8 cellular contexts compared by ENCODE assay signal in genomic region chr2:191846787-191847620, GRCh38. TPM values are rescaled to one million over a fixed set of nuclear protein-coding genes. Genes with fewer than 3 reads are reported as not detected.
DNase-seq lines count a peak whose midpoint lies in the region; ATAC-seq and TF ChIP-seq lines count a peak whose summit lies in the region.

A gene with protein sequence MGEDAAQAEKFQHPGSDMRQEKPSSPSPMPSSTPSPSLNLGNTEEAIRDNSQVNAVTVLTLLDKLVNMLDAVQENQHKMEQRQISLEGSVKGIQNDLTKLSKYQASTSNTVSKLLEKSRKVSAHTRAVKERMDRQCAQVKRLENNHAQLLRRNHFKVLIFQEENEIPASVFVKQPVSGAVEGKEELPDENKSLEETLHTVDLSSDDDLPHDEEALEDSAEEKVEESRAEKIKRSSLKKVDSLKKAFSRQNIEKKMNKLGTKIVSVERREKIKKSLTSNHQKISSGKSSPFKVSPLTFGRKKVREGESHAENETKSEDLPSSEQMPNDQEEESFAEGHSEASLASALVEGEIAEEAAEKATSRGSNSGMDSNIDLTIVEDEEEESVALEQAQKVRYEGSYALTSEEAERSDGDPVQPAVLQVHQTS (minus strand): TSS chr2:191847088. CDS start chr2:191846925, 163 bp downstream.

- peaks cover 26% of the 10 kb centered on the region for H3K4me1 Mint-ChIP-seq in CD14-positive monocyte
- H3K4me1 Mint-ChIP-seq in stimulated activated memory B cell treated with anti-CD40 and anti-IgM and Interleukin-4, amounts not matched to agents 10 μg/mL and 1 μg/mL and 100 μg/mL, for 72 hours: peaks cover 12% of the 10 kb centered on the region

- 67% methylated on average over 16 of the region's 16 CpGs for WGBS in hepatocyte (ENCODE audit: low lambda C conversion rate, missing lambda C conversion rate)

- no peaks in the 10 kb centered on the region for H3K36me3 ChIP-seq in ascending aorta
- no peaks in the 10 kb centered on the region for H3K36me3 ChIP-seq in hepatocyte (replicated peaks; ENCODE audit: insufficient read depth, low read depth)
- H3K36me3 ChIP-seq in effector memory CD4-positive, alpha-beta T cell (ENCODE audit: control insufficient read depth, insufficient read depth, low read length): no peaks in the 10 kb centered on the region

- H3K27me3 ChIP-seq in ascending aorta (no peaks in the 10 kb centered on the region), hepatocyte (no peaks in the 10 kb centered on the region)
- H3K27me3 ChIP-seq in effector memory CD4-positive, alpha-beta T cell (replicated peaks; ENCODE audit: control insufficient read depth, insufficient read depth, low read length, poor library complexity, severe bottlenecking): peaks cover 4% of the 10 kb centered on the region

- peak within 1 kb of the TSS; percentile 37 for H3K4me2 ChIP-seq in hepatocyte

- TF ChIP-seq CTCF in CD14-positive monocyte (IDR thresholded peaks at IDR 0.05) (no peak), ascending aorta (IDR thresholded peaks at IDR 0.05) (no peak), hepatocyte (IDR thresholded peaks at IDR 0.05; ENCODE audit: poor library complexity) (no peak), GM13976 (IDR thresholded peaks at IDR 0.05; ENCODE audit: borderline replicate concordance, control extremely low read depth, extremely low read depth, insufficient read depth, missing control alignments) (no peak)

- no peak for DNase-seq in CD14-positive monocyte (ENCODE audit: low spot score)
- DNase-seq in ascending aorta (ENCODE audit: low spot score in 2 of 2): peak in 1 of 2 donors; percentile 70
- DNase-seq in hepatocyte (ENCODE audit: low spot score): peak; percentile 52
- no peak for DNase-seq in effector memory CD4-positive, alpha-beta T cell
- no peak for DNase-seq in GM13976 (ENCODE audit: low spot score)

- no peak within 1 kb of the TSS for H2AFZ ChIP-seq in hepatocyte

- in situ Hi-C loops in GM13976 (cut with MboI; ENCODE audit: low sequenced_read_pairs, unreplicated experiment): no loop called here

- H3K4me1 ChIP-seq in ascending aorta (peaks cover 0 to 5% of the 10 kb centered on the region in 2 donors), hepatocyte (ENCODE audit: insufficient read depth) (peaks cover 4% of the 10 kb centered on the region)
- peaks cover 4% of the 10 kb centered on the region for H3K4me1 ChIP-seq in effector memory CD4-positive, alpha-beta T cell (ENCODE audit: control insufficient read depth, insufficient read depth, low read length, poor library complexity, severe bottlenecking)

- H3K9me2 ChIP-seq in hepatocyte (replicated peaks; ENCODE audit: insufficient read depth): no peaks in the 10 kb centered on the region

- ATAC-seq in HG02642 (IDR thresholded peaks at IDR 0.05; ENCODE audit: poor library complexity, unreplicated experiment) (peak; percentile 45), GM21737 (IDR thresholded peaks at IDR 0.05; ENCODE audit: unreplicated experiment) (no peak)
- peak; percentile 47 for ATAC-seq in stimulated activated memory B cell treated with anti-CD40 and anti-IgM and Interleukin-4, amounts not matched to agents 10 μg/mL and 1 μg/mL and 100 μg/mL, for 72 hours

- H3K9me3 Mint-ChIP-seq in CD14-positive monocyte: peaks cover 0 to 2% (median 0%) of the 10 kb centered on the region in 7 donors
- no peaks in the 10 kb centered on the region for H3K9me3 Mint-ChIP-seq in stimulated activated memory B cell treated with anti-CD40 and anti-IgM and Interleukin-4, amounts not matched to agents 10 μg/mL and 1 μg/mL and 100 μg/mL, for 72 hours

- H3K9me3 ChIP-seq in ascending aorta: no peaks in the 10 kb centered on the region
- no peaks in the 10 kb centered on the region for H3K9me3 ChIP-seq in hepatocyte (ENCODE audit: low read depth)
- no peaks in the 10 kb centered on the region for H3K9me3 ChIP-seq in effector memory CD4-positive, alpha-beta T cell (ENCODE audit: control insufficient read depth, low read length)

- H4K20me1 ChIP-seq in hepatocyte (ENCODE audit: insufficient read depth, poor library complexity, severe bottlenecking): no peaks in the 10 kb centered on the region

- peaks cover 6 to 14% (median 9%) of the 10 kb centered on the region in 3 donors for H3K27me3 Mint-ChIP-seq in CD14-positive monocyte (ENCODE audit: low read depth in 3 of 3)
- H3K27me3 Mint-ChIP-seq in stimulated activated memory B cell treated with anti-CD40 and anti-IgM and Interleukin-4, amounts not matched to agents 10 μg/mL and 1 μg/mL and 100 μg/mL, for 72 hours: peaks cover 51% of the 10 kb centered on the region

- intact Hi-C loops in CD14-positive monocyte (cut with micrococcal nuclease): no loop called here
- intact Hi-C loops in ascending aorta (cut with DNase I): loop anchor here (5.0 kb wide), 1 partner anchor 75 kb away; no protein-coding TSS in a partner anchor

- H3K79me2 ChIP-seq in hepatocyte: no peaks in the 10 kb centered on the region

- no peaks in the 10 kb centered on the region for H3K36me3 Mint-ChIP-seq in CD14-positive monocyte
- no peaks in the 10 kb centered on the region for H3K36me3 Mint-ChIP-seq in stimulated activated memory B cell treated with anti-CD40 and anti-IgM and Interleukin-4, amounts not matched to agents 10 μg/mL and 1 μg/mL and 100 μg/mL, for 72 hours

- peak within 1 kb of the TSS; percentile 31 to 51 for H3K4me3 ChIP-seq in ascending aorta
- no peak within 1 kb of the TSS for H3K4me3 ChIP-seq in hepatocyte
- H3K4me3 ChIP-seq in effector memory CD4-positive, alpha-beta T cell (ENCODE audit: insufficient read depth, low read depth, low read length, poor library complexity, severe bottlenecking): no peak within 1 kb of the TSS

- peak within 1 kb of the TSS; percentile 75 to 96 for H3K4me3 Mint-ChIP-seq in CD14-positive monocyte
- no peak within 1 kb of the TSS for H3K4me3 Mint-ChIP-seq in stimulated activated memory B cell treated with anti-CD40 and anti-IgM and Interleukin-4, amounts not matched to agents 10 μg/mL and 1 μg/mL and 100 μg/mL, for 72 hours

- H3K27ac Mint-ChIP-seq in CD14-positive monocyte: peak within 1 kb of the TSS in 1 of 7 donors; percentile 68
- H3K27ac Mint-ChIP-seq in stimulated activated memory B cell treated with anti-CD40 and anti-IgM and Interleukin-4, amounts not matched to agents 10 μg/mL and 1 μg/mL and 100 μg/mL, for 72 hours: no peak within 1 kb of the TSS

- peak within 1 kb of the TSS in 1 of 2 donors; percentile 54 for H3K27ac ChIP-seq in ascending aorta
- H3K27ac ChIP-seq in hepatocyte: peak within 1 kb of the TSS; percentile 66
- H3K27ac ChIP-seq in effector memory CD4-positive, alpha-beta T cell (ENCODE audit: insufficient read depth, low read length, poor library complexity, severe bottlenecking): no peak within 1 kb of the TSS

RNA-seq across cellular contexts. Expression of the gene that starts here (rescaled TPM):
- 1 to 10 TPM; 1.2 to 3.1 TPM for polyA plus RNA-seq in CD14-positive monocyte
- total RNA-seq in ascending aorta: 43.4 TPM
- 4.8 and 5.2 TPM in 2 replicates for total RNA-seq in hepatocyte
- 2.0 and 2.7 TPM in 2 replicates for polyA plus RNA-seq in hepatocyte

Comparison
In these comparisons a context has a peak if more than half of its experiments do, and no peak if none do; other contexts are left out.
1. H3K4me3 ChIP-seq: peak in ascending aorta (2 of 2); none in hepatocyte (single experiment) and effector memory CD4-positive, alpha-beta T cell (single experiment).